17 cellular contexts compared by ENCODE assay signal in genomic region chr10:76936182-76936581, GRCh38.
DNase-seq lines count a peak whose midpoint lies in the region; ATAC-seq and TF ChIP-seq lines count a peak whose summit lies in the region.
"Had no signal": no experiment of that assay in that cellular context is flagged by ENCODE, and none has a peak within 500 bp of the region (broad histone marks: within the 10 kb centered on the region; RNA-seq: fewer than 3 reads in every experiment).

No MANE protein-coding gene starts in this region.

- H3K9me3 ChIP-seq in PC-3 (ENCODE audit: low read length) (no peaks in the 10 kb centered on the region), muscle layer of colon (ENCODE audit: low read length) (no peaks in the 10 kb centered on the region), esophagus muscularis mucosa (no peaks in the 10 kb centered on the region)
- H3K9me3 ChIP-seq: A549, SJSA1 had no signal

- H3K79me2 ChIP-seq in PC-3 (ENCODE audit: low read length), result no peaks in the 10 kb centered on the region

- no peaks in the 10 kb centered on the region for H3K9me2 ChIP-seq in PC-3 (replicated peaks; ENCODE audit: low read length)

- TF ChIP-seq EP300 in esophagus muscularis mucosa (IDR thresholded peaks at IDR 0.05), result no peak

- H2AFZ ChIP-seq in PC-3 (ENCODE audit: low read length), result no peak overlapping the region

- no peaks in the 10 kb centered on the region for H3F3A ChIP-seq in PC-3 (ENCODE audit: low read length, unreplicated experiment)

- H3K4me1 ChIP-seq in PC-3 (ENCODE audit: insufficient read depth, low read length) (no peaks in the 10 kb centered on the region), muscle layer of colon (ENCODE audit: insufficient read depth, low read length) (peaks cover 53% of the 10 kb centered on the region), esophagus muscularis mucosa (peaks cover 0 to 13% (median 0%) of the 10 kb centered on the region in 4 donors)
- H3K4me1 ChIP-seq: A549, SJSA1 had no signal

- H3K4me3 ChIP-seq in PC-3 (ENCODE audit: low read length) (no peak overlapping the region), muscle layer of colon (ENCODE audit: low read depth in 1 of 2, low read length in 2 of 2) (no peak overlapping the region), esophagus muscularis mucosa (no peak overlapping the region)
- H3K4me3 ChIP-seq: A549, SJSA1 had no signal

- ATAC-seq in PC-3, result peak; percentile 10; the same call in 1 of the 2 replicates
- ATAC-seq in sciatic nerve, result no peak
- ATAC-seq: A549 had no signal

- H3K4me2 ChIP-seq in PC-3 (ENCODE audit: low read length), result no peak overlapping the region
- H3K4me2 ChIP-seq: A549 had no signal

- POLR2A ChIA-PET in PC-3 (lab: Charles Lee; ENCODE audit: unreplicated experiment), result interaction anchor here (0.6 kb wide), 1 partner anchor 464 kb away, joined by 3 read pairs; no protein-coding TSS in a partner anchor

- TF ChIP-seq CTCF in 22Rv1 (IDR thresholded peaks at IDR 0.05) (no peak), PC-3 (conservative IDR thresholded peaks at IDR 0.05; ENCODE audit: low read depth, low read length) (no peak), esophagus muscularis mucosa (IDR thresholded peaks at IDR 0.05) (no peak)

- TF ChIP-seq POLR2A in esophagus muscularis mucosa (IDR thresholded peaks at IDR 0.05; ENCODE audit: low read depth), result no peak

- CTCF ChIA-PET in PC-3 (lab: Charles Lee), result no interaction called here

- H3K9ac ChIP-seq in PC-3 (ENCODE audit: low read length) (no peak overlapping the region), muscle layer of colon (ENCODE audit: low read length) (no peak overlapping the region)

- H3K36me3 ChIP-seq in PC-3 (ENCODE audit: low read depth, low read length) (no peaks in the 10 kb centered on the region), muscle layer of colon (ENCODE audit: insufficient read depth, low read length) (no peaks in the 10 kb centered on the region), esophagus muscularis mucosa (peaks cover 0 to 8% (median 0%) of the 10 kb centered on the region in 4 donors)
- H3K36me3 ChIP-seq: SJSA1 had no signal

- no TSS peak for BruUV-seq in PC-3 (replicated peaks; lab: Mats Ljungman, UMichigan)

- H3K27ac ChIP-seq in 22Rv1, result peak overlapping the region; percentile 52
- H3K27ac ChIP-seq in PC-3 (ENCODE audit: low read length), result no peak overlapping the region
- peak overlapping the region; percentile 70 for H3K27ac ChIP-seq in muscle layer of colon (ENCODE audit: low read depth, low read length)
- no peak overlapping the region for H3K27ac ChIP-seq in esophagus muscularis mucosa (replicated peaks in 1 of 4)
- H3K27ac ChIP-seq: A549, SJSA1 had no signal

- DNase-seq in NCI-H1105 treated with DMSO at 0.1 percent for 48 hours (lab: John Stamatoyannopoulos, UW), result peak; percentile 54
- DNase-seq in PC-3, result no peak
- no peak for DNase-seq in NCI-H526 treated with DMSO at 0.1 percent for 48 hours (lab: John Stamatoyannopoulos, UW)
- no peak for DNase-seq in sciatic nerve (ENCODE audit: low spot score)
- DNase-seq in esophagus muscularis mucosa (ENCODE audit: extremely low spot score), result no peak
- DNase-seq: EL, GF-D8, Karpas-422, NCI-H1417 treated with DMSO at 0.1 percent for 48 hours, NCI-H187 treated with DMSO at 0.1 percent for 48 hours, NCI-H2171 treated with DMSO at 0.1 percent for 48 hours, NCI-H748 treated with DMSO at 0.1 percent for 48 hours, T-helper 1 cell had no signal

- H4K20me1 ChIP-seq in PC-3 (ENCODE audit: low read length), result no peaks in the 10 kb centered on the region

- no peaks in the 10 kb centered on the region for H3K27me3 ChIP-seq in PC-3 (ENCODE audit: low read length)
- H3K27me3 ChIP-seq in muscle layer of colon (ENCODE audit: control insufficient read depth in 1 of 2, insufficient read depth in 2 of 2, low read length in 2 of 2), result no peaks in the 10 kb centered on the region
- H3K27me3 ChIP-seq in esophagus muscularis mucosa, result no peaks in the 10 kb centered on the region
- H3K27me3 ChIP-seq: SJSA1 had no signal

- intact Hi-C loops in PC-3 (cut with micrococcal nuclease), result loop anchor here (5.0 kb wide), 1 partner anchor 54 kb away; no protein-coding TSS in a partner anchor
- intact Hi-C loops in sciatic nerve (cut with DNase I), result no loop called here
- intact Hi-C loops in esophagus muscularis mucosa (cut with DNase I), result no loop called here

- WGBS in esophagus muscularis mucosa, result 61% methylated on average over 4 of the region's 4 CpGs

Comparison
In these comparisons a context has a peak if more than half of its experiments do, and no peak if none do; other contexts are left out.
1. H3K27ac ChIP-seq: peak in 22Rv1 (single experiment) and muscle layer of colon (single experiment); none in PC-3 (single experiment) and esophagus muscularis mucosa (0 of 4).